Comparison of ENCODE assay signal across 25 cellular contexts in the genomic region with DNA sequence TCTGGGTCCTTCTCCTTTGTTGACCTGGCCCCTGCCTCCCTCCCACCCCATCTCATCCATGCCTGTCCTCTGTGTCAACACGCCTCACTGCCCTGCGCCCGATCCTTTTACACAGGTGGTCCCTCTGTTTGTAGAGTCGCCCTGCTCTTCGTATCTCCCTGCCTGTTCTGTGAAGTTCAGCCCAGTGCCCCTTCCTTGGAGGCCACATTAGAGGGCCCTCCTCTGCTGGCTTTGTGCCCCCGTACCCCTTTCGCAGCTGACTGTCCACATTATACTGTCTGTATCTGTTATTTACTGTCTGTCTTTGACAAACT. TPM values are rescaled to one million over a fixed set of nuclear protein-coding genes. Genes with fewer than 3 reads are reported as not detected.
DNase-seq lines count a peak whose midpoint lies in the region; ATAC-seq and TF ChIP-seq lines count a peak whose summit lies in the region.
"Had no signal": no experiment of that assay in that cellular context is flagged by ENCODE, and none has a peak within 500 bp of the region (broad histone marks: within the 10 kb centered on the region; RNA-seq: fewer than 3 reads in every experiment).

No MANE protein-coding gene starts in this region.

- no peak overlapping the region for H3K4me3 ChIP-seq in ACC112 (ENCODE audit: low read depth, low read length)
- H3K4me3 ChIP-seq in skeletal muscle satellite cell (ENCODE audit: low read length) = no peak overlapping the region
- H3K4me3 ChIP-seq in foreskin fibroblast (ENCODE audit: low read depth in 1 of 2, low read length in 2 of 2) = no peak overlapping the region
- H3K4me3 ChIP-seq in CD8-positive, alpha-beta T cell (ENCODE audit: low read depth, low read length) = no peak overlapping the region
- H3K4me3 ChIP-seq: body of pancreas, GM23338, hepatocyte, K562, sigmoid colon had no signal

- peaks cover 83% of the 10 kb centered on the region for H3K79me2 ChIP-seq in ACC112 (ENCODE audit: control insufficient read depth, insufficient read depth, low read length, unreplicated experiment)

- H3K4me1 ChIP-seq in ACC112 (ENCODE audit: control insufficient read depth, insufficient read depth, low read length, unreplicated experiment) = peaks cover 96% of the 10 kb centered on the region
- H3K4me1 ChIP-seq in skeletal muscle satellite cell (ENCODE audit: control insufficient read depth, insufficient read depth, low read length) = peaks cover 98% of the 10 kb centered on the region
- no peaks in the 10 kb centered on the region for H3K4me1 ChIP-seq in CD8-positive, alpha-beta T cell (ENCODE audit: insufficient read depth, low read length)

- H3K27ac ChIP-seq in ACC112 (ENCODE audit: low read depth, low read length) = peak overlapping the region; percentile 73; the same call in 1 of the 2 replicates
- H3K27ac ChIP-seq in epithelial cell of prostate = peak overlapping the region; percentile 99
- H3K27ac ChIP-seq in CD8-positive, alpha-beta T cell (ENCODE audit: low read depth, low read length) = no peak overlapping the region
- H3K27ac ChIP-seq: body of pancreas, foreskin keratinocyte, hepatocyte had no signal

- peak overlapping the region; percentile 55 for H3K9ac ChIP-seq in skeletal muscle satellite cell (ENCODE audit: low read depth, low read length)

- POLR2A ChIA-PET in CD8-positive, alpha-beta T cell (lab: Charles Lee) = no interaction called here

- H3K9me3 ChIP-seq in skeletal muscle satellite cell (replicated peaks; ENCODE audit: low read length) = no peaks in the 10 kb centered on the region
- no peaks in the 10 kb centered on the region for H3K9me3 ChIP-seq in CD8-positive, alpha-beta T cell (ENCODE audit: low read length)
- H3K9me3 ChIP-seq: body of pancreas, sigmoid colon had no signal

- DNase-seq in HFFc6 = no peak
- DNase-seq in epithelial cell of prostate (ENCODE audit: low read depth, low spot score) = no peak
- no peak for DNase-seq in foreskin fibroblast
- DNase-seq in stimulated activated CD4-positive, alpha-beta T cell treated with anti-CD3 and anti-CD28 coated beads, Interleukin-4, amount 100 ng/mL, for 1 hour = no peak
- no peak for DNase-seq in CD8-positive, alpha-beta T cell
- DNase-seq: activated CD8-positive, alpha-beta T cell treated with anti-CD3 and anti-CD28 coated beads, Interleukin-2, amount 10 ng/mL, durations not matched to agents 7 days and 5 days; activated effector memory CD4-positive, alpha-beta T cell treated with anti-CD3 and anti-CD28 coated beads, Interleukin-2, amount 50 U/mL, for 16 hours; activated T-cell treated with anti-CD3 and anti-CD28 coated beads for 4 hours; body of pancreas; DMS 273 treated with DMSO at 0.1 percent for 48 hours; effector CD8-positive, alpha-beta T cell; foreskin keratinocyte; immature natural killer cell; MM.1S; NCI-H1436; NCI-H446 treated with DMSO at 0.1 percent for 48 hours; sigmoid colon; T-helper 1 cell had no signal

- intact Hi-C loops in CD8-positive, alpha-beta T cell (cut with DNase I, micrococcal nuclease) = no loop called here

- H3K36me3 ChIP-seq in ACC112 (ENCODE audit: insufficient read depth, low read length) = no peaks in the 10 kb centered on the region
- H3K36me3 ChIP-seq in skeletal muscle satellite cell (ENCODE audit: insufficient read depth, low read length) = peaks cover 7% of the 10 kb centered on the region
- no peaks in the 10 kb centered on the region for H3K36me3 ChIP-seq in CD8-positive, alpha-beta T cell (ENCODE audit: insufficient read depth, low read length)
- H3K36me3 ChIP-seq: sigmoid colon had no signal

- H3K27me3 Mint-ChIP-seq in HFFc6 (ENCODE audit: insufficient read depth) = peaks cover 2% of the 10 kb centered on the region
- peaks cover 17% of the 10 kb centered on the region for H3K27me3 Mint-ChIP-seq in CD8-positive, alpha-beta T cell (ENCODE audit: low read depth)

- H3K4me3 Mint-ChIP-seq in HFFc6 = peak overlapping the region; percentile 54
- H3K4me3 Mint-ChIP-seq in CD8-positive, alpha-beta T cell = no peak overlapping the region
- H3K4me3 Mint-ChIP-seq: activated CD8-positive, alpha-beta T cell treated with anti-CD3 and anti-CD28 coated beads, Interleukin-2, amount 10 ng/mL, durations not matched to agents 7 days and 5 days; GM23338; immature natural killer cell; natural killer cell treated with Interleukin-12 subunit alpha and Interleukin-12 subunit beta and Interleukin-15 and Interleukin-18, amount 100 ng/mL, for 72 hours had no signal

- H3K9me3 Mint-ChIP-seq in HFFc6 = no peaks in the 10 kb centered on the region
- H3K9me3 Mint-ChIP-seq in CD8-positive, alpha-beta T cell = no peaks in the 10 kb centered on the region
- H3K9me3 Mint-ChIP-seq: GM23338; immature natural killer cell; natural killer cell treated with Interleukin-12 subunit alpha and Interleukin-12 subunit beta and Interleukin-15 and Interleukin-18, amount 100 ng/mL, for 72 hours had no signal

- peaks cover 100% of the 10 kb centered on the region for H3K4me1 Mint-ChIP-seq in HFFc6 (ENCODE audit: low read depth)
- H3K4me1 Mint-ChIP-seq in CD8-positive, alpha-beta T cell (ENCODE audit: low read depth) = no peaks in the 10 kb centered on the region
- H3K4me1 Mint-ChIP-seq: immature natural killer cell had no signal

- no peak overlapping the region for H2AFZ ChIP-seq in ACC112 (ENCODE audit: low read length, unreplicated experiment)
- H2AFZ ChIP-seq: GM23338, hepatocyte had no signal

- peak overlapping the region; percentile 73 for H3K27ac Mint-ChIP-seq in HFFc6
- H3K27ac Mint-ChIP-seq in CD8-positive, alpha-beta T cell = no peak overlapping the region
- H3K27ac Mint-ChIP-seq: activated CD8-positive, alpha-beta T cell treated with anti-CD3 and anti-CD28 coated beads, Interleukin-2, amount 10 ng/mL, durations not matched to agents 7 days and 5 days; GM23338; immature natural killer cell; natural killer cell treated with Interleukin-12 subunit alpha and Interleukin-12 subunit beta and Interleukin-15 and Interleukin-18, amount 100 ng/mL, for 72 hours had no signal

- TF ChIP-seq CTCF in HFFc6 (IDR thresholded peaks at IDR 0.05) = no peak
- no peak for TF ChIP-seq CTCF in foreskin fibroblast (IDR thresholded peaks at IDR 0.05; ENCODE audit: low read depth, low read length)
- no peak for TF ChIP-seq CTCF in CD8-positive, alpha-beta T cell (IDR thresholded peaks at IDR 0.05)

- CTCF ChIA-PET in CD8-positive, alpha-beta T cell (lab: Charles Lee) = interaction anchor here (1.2 kb wide), 1 partner anchor 10 kb away, joined by 3 read pairs; no protein-coding TSS in a partner anchor

- H3K4me2 ChIP-seq in skeletal muscle satellite cell (ENCODE audit: low read length) = peak overlapping the region; percentile 16
- H3K4me2 ChIP-seq: GM23338, hepatocyte had no signal

- no peak for ATAC-seq in CD8-positive, alpha-beta T cell
- ATAC-seq: activated CD4-positive, CD25-positive, alpha-beta regulatory T cell treated with anti-CD3 and anti-CD28 coated beads, Interleukin-2, amount 50 U/mL, for 24 hours; activated CD8-positive, alpha-beta T cell treated with anti-CD3 and anti-CD28 coated beads, Interleukin-2, amount 10 ng/mL, durations not matched to agents 7 days and 5 days; body of pancreas; GM23338; K562; natural killer cell treated with Interleukin-12 subunit alpha and Interleukin-12 subunit beta and Interleukin-15 and Interleukin-18, amount 100 ng/mL, for 72 hours had no signal

- H3K36me3 Mint-ChIP-seq in HFFc6 (ENCODE audit: low read depth) = peaks cover 5% of the 10 kb centered on the region; the same call in 1 of the 2 replicates
- no peaks in the 10 kb centered on the region for H3K36me3 Mint-ChIP-seq in CD8-positive, alpha-beta T cell
- H3K36me3 Mint-ChIP-seq: immature natural killer cell; natural killer cell treated with Interleukin-12 subunit alpha and Interleukin-12 subunit beta and Interleukin-15 and Interleukin-18, amount 100 ng/mL, for 72 hours had no signal

- H3K27me3 ChIP-seq in ACC112 (ENCODE audit: insufficient read depth, low read length) (no peaks in the 10 kb centered on the region), skeletal muscle satellite cell (ENCODE audit: control insufficient read depth, insufficient read depth, low read length) (no peaks in the 10 kb centered on the region)
- H3K27me3 ChIP-seq in CD8-positive, alpha-beta T cell (ENCODE audit: insufficient read depth, low read length) = no peaks in the 10 kb centered on the region
- H3K27me3 ChIP-seq: body of pancreas, foreskin keratinocyte, hepatocyte, sigmoid colon had no signal

RNA-seq across cellular contexts. Expression of gene ASAP2, which starts 25.5 kb away (rescaled TPM):
- 10 to 100 TPM; 31.2 to 37.4 (median 34.3) TPM for total RNA-seq in HFFc6 (2021; fragmentation: NEBNext Ultra II Directional; extraction: Animal tissue kit (Norgen Biotek cat#: 25700))
- 43.7 and 51.2 TPM in 2 replicates for total RNA-seq in skeletal muscle satellite cell (2012; rRNA removed)
- not detected for total RNA-seq in CD8-positive, alpha-beta T cell
- total RNA-seq: activated CD8-positive, alpha-beta T cell treated with anti-CD3 and anti-CD28 coated beads, Interleukin-2, amount 10 ng/mL, durations not matched to agents 7 days and 5 days; natural killer cell treated with Interleukin-12 subunit alpha and Interleukin-12 subunit beta and Interleukin-15 and Interleukin-18, amount 100 ng/mL, for 72 hours had no signal

Comparison
In these comparisons a context has a peak if more than half of its experiments do, and no peak if none do; other contexts are left out.
1. RNA of gene ASAP2, which starts 25.5 kb away (total RNA-seq): 31.2 to 37.4 TPM in HFFc6; not detected in CD8-positive, alpha-beta T cell; every median in the first group is over 10 times any median in the second.